ENCODE assay signal across 8 cellular contexts in genomic region chr12:76346798-76347420, GRCh38. TPM values are rescaled to one million over a fixed set of nuclear protein-coding genes. Genes with fewer than 3 reads are reported as not detected.
DNase-seq lines count a peak whose midpoint lies in the region; ATAC-seq, FAIRE-seq and TF ChIP-seq lines count a peak whose summit lies in the region.

No MANE protein-coding gene starts in this region.

- CTCF ChIA-PET in K562 (lab: Yijun Ruan, JAX; ENCODE audit: low intra/inter-chr PET ratio): interaction anchor here (0.6 to 0.8 kb wide), 2 partner anchors 820 to 923 kb away, joined by 3 read pairs; no protein-coding TSS in a partner anchor

- H3K36me3 ChIP-seq in OCI-LY1 (ENCODE audit: insufficient read depth, low read length): no peaks in the 10 kb centered on the region
- H3K36me3 ChIP-seq in K562 (ENCODE audit: control insufficient read depth, insufficient read depth, low read length): no peaks in the 10 kb centered on the region
- H3K36me3 ChIP-seq in keratinocyte (ENCODE audit: control insufficient read depth in 2 of 2, extremely low read depth in 1 of 2, insufficient read depth in 2 of 2, low read length in 2 of 2): no peaks in the 10 kb centered on the region
- H3K36me3 ChIP-seq in stomach smooth muscle (ENCODE audit: control insufficient read depth in 2 of 2, insufficient read depth in 2 of 2, low read length in 2 of 2): no peaks in the 10 kb centered on the region

- peak; percentile 90 to 93 for TF ChIP-seq RAD21 in K562 (CRISPR knock-in tag; conservative IDR thresholded peaks at IDR 0.05 in 1 of 2, IDR thresholded peaks at IDR 0.05 in 1 of 2)

- H3K9me3 ChIP-seq in OCI-LY1 (ENCODE audit: low read length) (no peaks in the 10 kb centered on the region), K562 (replicated peaks; ENCODE audit: control insufficient read depth, insufficient read depth, low read depth, low read length) (no peaks in the 10 kb centered on the region), keratinocyte (ENCODE audit: control insufficient read depth, low read depth, low read length) (no peaks in the 10 kb centered on the region), stomach smooth muscle (ENCODE audit: control insufficient read depth in 2 of 2, low read length in 2 of 2) (no peaks in the 10 kb centered on the region)

- H4K20me1 ChIP-seq in OCI-LY1 (ENCODE audit: insufficient read depth, low read length) (no peaks in the 10 kb centered on the region), K562 (replicated peaks; ENCODE audit: control insufficient read depth, insufficient read depth, low read length) (no peaks in the 10 kb centered on the region), keratinocyte (ENCODE audit: control insufficient read depth, extremely low read depth, insufficient read depth, low read length) (no peaks in the 10 kb centered on the region)

- H3K9me1 ChIP-seq in K562 (ENCODE audit: control insufficient read depth, insufficient read depth, low read length) (no peaks in the 10 kb centered on the region), keratinocyte (ENCODE audit: control insufficient read depth, extremely low read depth, insufficient read depth, low read length) (no peaks in the 10 kb centered on the region)

- WGBS in K562 (ENCODE audit: insufficient coverage, low coverage, missing lambda C conversion rate): 34% methylated on average over 4 of the region's 4 CpGs

- H3K27ac ChIP-seq in OCI-LY1 (ENCODE audit: low read depth, low read length, poor library complexity, severe bottlenecking) (peak overlapping the region; percentile 78), K562 (ENCODE audit: extremely low read depth, low read depth, low read length) (no peak overlapping the region), keratinocyte (ENCODE audit: control insufficient read depth, insufficient read depth, low read length) (peak overlapping the region; percentile 79), stomach smooth muscle (ENCODE audit: low read length) (no peak overlapping the region)

- H3K27me3 ChIP-seq in OCI-LY1 (ENCODE audit: insufficient read depth, low read length) (no peaks in the 10 kb centered on the region), K562 (ENCODE audit: control insufficient read depth in 2 of 2, insufficient read depth in 2 of 2, low read length in 2 of 2) (no peaks in the 10 kb centered on the region), keratinocyte (ENCODE audit: control insufficient read depth, extremely low read depth, insufficient read depth, low read length) (no peaks in the 10 kb centered on the region), stomach smooth muscle (ENCODE audit: control insufficient read depth in 1 of 2, insufficient read depth in 2 of 2, low read length in 2 of 2) (no peaks in the 10 kb centered on the region)

- ATAC-seq in Right ventricle myocardium inferior (peak; percentile 66), HG02885 (IDR thresholded peaks at IDR 0.05; ENCODE audit: poor library complexity, unreplicated experiment) (peak; percentile 34), K562 (peak; percentile 56)

- TF ChIP-seq EP300 in K562 (IDR thresholded peaks at IDR 0.05; ENCODE audit: low read length): no peak

- H3K9me2 ChIP-seq in OCI-LY1 (ENCODE audit: low read depth, low read length): no peaks in the 10 kb centered on the region

- H3K9ac ChIP-seq in OCI-LY1 (ENCODE audit: low read length): peak overlapping the region; percentile 87
- H3K9ac ChIP-seq in K562 (ENCODE audit: insufficient read depth in 1 of 2, low read depth in 2 of 2, low read length in 2 of 2): peak overlapping the region in 1 of 2 experiments; percentile 82; a peak in 2 of 4 replicates
- H3K9ac ChIP-seq in keratinocyte (ENCODE audit: control insufficient read depth, extremely low read depth, insufficient read depth, low read length): peak overlapping the region; percentile 85
- no peak overlapping the region for H3K9ac ChIP-seq in stomach smooth muscle (ENCODE audit: low read length in 2 of 2)

- H3K4me2 ChIP-seq in OCI-LY1 (ENCODE audit: low read length) (peak overlapping the region; percentile 95), K562 (ENCODE audit: insufficient read depth, low read length) (peak overlapping the region; percentile 94), keratinocyte (ENCODE audit: control insufficient read depth, extremely low read depth, insufficient read depth, low read depth, low read length) (peak overlapping the region; percentile 74)

- FAIRE-seq in K562 (lab: Jason Lieb, UNC) (peak; percentile 95), keratinocyte (lab: Jason Lieb, UNC) (peak; percentile 86)

- TF ChIP-seq CTCF in OCI-LY1 (IDR thresholded peaks at IDR 0.05; ENCODE audit: low read length): peak; percentile 63
- TF ChIP-seq CTCF in K562 (IDR thresholded peaks at IDR 0.05 in 2 of 3, conservative IDR thresholded peaks at IDR 0.05 in 1 of 3; ENCODE audit: insufficient read depth in 2 of 3, low read depth in 1 of 3, low read length in 3 of 3): peak; percentile 39 to 73 (median 58); a peak in 5 of 6 replicates
- TF ChIP-seq CTCF in keratinocyte (optimal IDR thresholded peaks at IDR 0.05 in 1 of 3, IDR thresholded peaks at IDR 0.05 in 1 of 3, conservative IDR thresholded peaks at IDR 0.05 in 1 of 3; ENCODE audit: extremely low read depth in 1 of 3, insufficient read depth in 2 of 3, low read length in 3 of 3): peak; percentile 33 to 67 (median 43)

- H3K4me1 ChIP-seq in OCI-LY1 (ENCODE audit: insufficient read depth, low read length, severe bottlenecking): peaks cover 22% of the 10 kb centered on the region
- H3K4me1 ChIP-seq in K562 (replicated peaks in 1 of 2; ENCODE audit: control insufficient read depth in 2 of 2, insufficient read depth in 2 of 2, low read length in 2 of 2): peaks cover 8 to 13% of the 10 kb centered on the region in 2 experiments; a peak in 4 of 5 replicates
- peaks cover 19% of the 10 kb centered on the region for H3K4me1 ChIP-seq in keratinocyte (ENCODE audit: control insufficient read depth, extremely low read depth, insufficient read depth, low read length)
- peaks cover 6% of the 10 kb centered on the region for H3K4me1 ChIP-seq in stomach smooth muscle (ENCODE audit: control insufficient read depth, insufficient read depth, low read length)

- H2AFZ ChIP-seq in OCI-LY1 (ENCODE audit: low read length) (peak overlapping the region; percentile 56; the same call in 1 of the 2 replicates), K562 (ENCODE audit: low read depth, low read length) (peak overlapping the region; percentile 94), keratinocyte (ENCODE audit: control insufficient read depth, low read length) (no peak overlapping the region)

- dilution Hi-C loops in keratinocyte (cut with MboI; ENCODE audit: extremely low pct_ligation_motif_present, low sequenced_read_pairs): no loop called here

- POLR2A ChIA-PET in K562 (lab: Yijun Ruan, JAX): no interaction called here

- DNase-seq in Right ventricle myocardium inferior (ENCODE audit: missing footprints): no peak
- no peak for DNase-seq in cardiac septum (ENCODE audit: low spot score)
- peak in 3 of 4 experiments; percentile 17 to 65 (median 32) for DNase-seq in K562 (ENCODE audit: extremely low read depth in 1 of 4, low spot score in 3 of 4)
- no peak for DNase-seq in keratinocyte (ENCODE audit: low read depth, low spot score)
- DNase-seq in cortex of kidney (lab: John Stamatoyannopoulos, UW): no peak

- H3K4me3 ChIP-seq in OCI-LY1 (ENCODE audit: low read depth, low read length, poor library complexity, severe bottlenecking) (peak overlapping the region; percentile 86), K562 (peak overlapping the region; percentile 55), keratinocyte (ENCODE audit: control insufficient read depth in 2 of 3, extremely low read depth in 1 of 3, insufficient read depth in 2 of 3, low read depth in 1 of 3, low read length in 3 of 3) (peak overlapping the region; percentile 77 to 88 (median 78)), stomach smooth muscle (ENCODE audit: low read length in 2 of 2) (peak overlapping the region; percentile 55 to 95)

- TF ChIP-seq POLR2A in K562 (conservative IDR thresholded peaks at IDR 0.05): no peak

- 0 out of 2 replicates have a peak, but pooled peaks cover 2% of the 10 kb centered on the region for H3K79me2 ChIP-seq in OCI-LY1 (ENCODE audit: insufficient read depth, low read length)
- peaks cover 16% of the 10 kb centered on the region for H3K79me2 ChIP-seq in K562 (ENCODE audit: control insufficient read depth, insufficient read depth, low read length)
- peaks cover 17% of the 10 kb centered on the region for H3K79me2 ChIP-seq in keratinocyte (ENCODE audit: control insufficient read depth, insufficient read depth, low read length)

- no peaks in the 10 kb centered on the region for H3F3A ChIP-seq in OCI-LY1 (ENCODE audit: insufficient read depth, low read length)

- in situ Hi-C loops in K562 (cut with MboI): loop anchor here (10.0 kb wide), 3 partner anchors 192 to 1022 kb away; no protein-coding TSS in a partner anchor

- intact Hi-C loops in Right ventricle myocardium inferior (cut with DNase I) (loop anchor here (2.0 to 10.0 kb wide), 2 partner anchors 212 to 832 kb away; partner anchors contain the start of genes KRR1 and OSBPL8), cardiac septum (cut with DNase I) (loop anchor here (2.0 to 10.0 kb wide), 5 partner anchors 110 to 832 kb away; partner anchors contain the start of genes KRR1 and OSBPL8), K562 (cut with micrococcal nuclease) (loop anchor here (1.0 to 10.0 kb wide), 6 partner anchors 40 to 862 kb away; partner anchors contain the start of gene GLIPR1)

- no TSS peak for BruUV-seq in K562 (replicated peaks; lab: Mats Ljungman, UMichigan)

RNA-seq across cellular contexts. Expression of gene BBS10, which starts 1.3 kb away (rescaled TPM):
- total RNA-seq in Right ventricle myocardium inferior (8.6 TPM), cardiac septum (9.6 TPM), K562 (2014; rRNA removed) (4.6 and 4.7 TPM in 2 replicates), K562 (2014; rRNA removed; fragmentation: Illumina TruSeq; extraction: Trizol) (8.2 and 9.4 TPM in 2 replicates), K562 (2015; rRNA removed; fragmentation: Illumina TruSeq; extraction: Trizol) (6.8 and 7.3 TPM in 2 replicates), K562 (2021) (5.9 and 6.1 TPM in 2 replicates)
- 2.8 and 10.1 TPM in 2 replicates for total RNA-seq in K562 (2011; cell fraction: chromatin; rRNA removed; ENCODE audit: low replicate concordance)
- 3.0 and 3.3 TPM in 2 replicates for total RNA-seq in K562 (2011; cell fraction: nucleolus; rRNA removed)
- 5.6 and 11.4 TPM in 2 replicates for total RNA-seq in K562 (2011; cell fraction: nucleoplasm; rRNA removed)
- polyA plus RNA-seq in K562 (2011; rRNA removed) (11.9 and 14.9 TPM in 2 replicates), K562 (2014; fragmentation: Illumina TruSeq; extraction: Trizol) (7.2 and 8.3 TPM in 2 replicates), K562 (2014; fragmentation: Nextera tagmentation; extraction: Ambion mirVana) (1 to 10 TPM; 2.3 to 2.7 TPM), K562 (2014; rRNA removed) (5.8 TPM in 2 replicates), keratinocyte (4.9 to 11.5 TPM (median 9.1 TPM) in 3 replicates)
- 1.7 and 4.6 TPM in 2 replicates for polyA plus RNA-seq in K562 (2011; cell fraction: cytosol; rRNA removed)
- 4.9 and 7.6 TPM in 2 replicates for polyA plus RNA-seq in K562 (2011; cell fraction: nucleus; rRNA removed)
- 4.8 and 5.1 TPM in 2 replicates for polyA plus RNA-seq in K562 (2012)
- polyA minus RNA-seq in K562 (2011; rRNA and poly(A)+ RNA removed): 8.2 and 8.8 TPM in 2 replicates
- polyA minus RNA-seq in K562 (2011; cell fraction: cytosol; rRNA and poly(A)+ RNA removed): 3.1 and 3.5 TPM in 2 replicates
- polyA minus RNA-seq in K562 (2011; cell fraction: nucleus; rRNA and poly(A)+ RNA removed): 3.9 and 9.2 TPM in 2 replicates
- 1.9 TPM for polyA plus RNA-seq in keratinocyte (2011; ENCODE audit: low read depth)
- polyA plus RNA-seq in keratinocyte (2011; cell fraction: cytosol; rRNA removed): 2.7 and 7.6 TPM in 2 replicates
- 10.8 and 15.6 TPM in 2 replicates for polyA plus RNA-seq in keratinocyte (2011; cell fraction: nucleus; rRNA removed)
- polyA plus RNA-seq in keratinocyte (2012; ENCODE audit: low replicate concordance): 4.2 and 5.0 TPM in 2 replicates
- 0.66 to 7.3 TPM (median 3.7 TPM) in 3 replicates for polyA minus RNA-seq in keratinocyte
- polyA minus RNA-seq in keratinocyte (2011; cell fraction: cytosol; rRNA and poly(A)+ RNA removed): 5.0 TPM
- polyA minus RNA-seq in keratinocyte (2011; cell fraction: nucleus; rRNA and poly(A)+ RNA removed): 7.5 and 14.4 TPM in 2 replicates

Comparison
In these comparisons a context has a peak if more than half of its experiments do, and no peak if none do; other contexts are left out.
1. DNase-seq: peak in K562 (3 of 4); none in Right ventricle myocardium inferior (single experiment), cardiac septum (single experiment), keratinocyte (single experiment) and cortex of kidney (single experiment).
2. H3K27ac ChIP-seq: peak in OCI-LY1 (single experiment) and keratinocyte (single experiment); none in K562 (single experiment) and stomach smooth muscle (single experiment).
3. H3K9ac ChIP-seq: peak in OCI-LY1 (single experiment) and keratinocyte (single experiment); none in stomach smooth muscle (0 of 2).
4. Peak in every context shown above with its lines, with median percentiles within 50 percentile points of each other: ATAC-seq, H3K4me2 ChIP-seq, H3K4me3 ChIP-seq and CTCF ChIP-seq.